In the genomic region with DNA sequence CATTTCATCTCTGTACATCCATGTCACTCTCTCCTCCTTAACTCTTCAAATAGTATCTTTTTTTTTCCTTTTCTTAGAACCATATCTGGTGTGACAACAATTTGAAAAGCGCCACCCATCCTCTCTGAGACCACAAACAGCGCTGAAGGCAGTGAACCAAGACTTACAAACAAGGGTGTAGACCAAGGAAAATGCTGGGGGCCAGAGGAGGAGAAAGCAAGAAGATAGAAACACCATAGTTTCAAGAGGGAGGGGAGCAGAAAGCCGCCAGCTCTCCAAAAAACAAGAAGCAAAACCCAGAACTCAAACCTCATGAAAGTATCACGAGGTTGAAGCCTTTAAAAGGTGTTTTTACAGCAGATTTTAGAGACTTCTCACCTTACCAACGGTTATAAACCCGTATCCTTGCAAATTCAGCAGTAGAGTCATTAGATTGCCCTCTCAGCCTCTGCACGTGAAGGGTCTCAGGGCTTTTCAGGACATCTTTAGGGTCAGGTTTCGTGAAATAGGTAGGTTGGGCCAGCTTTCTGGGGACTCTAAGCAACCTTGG, we compare ENCODE assay signal across 9 cellular contexts. TPM values are rescaled to one million over a fixed set of nuclear protein-coding genes. Genes with fewer than 3 reads are reported as not detected.
A peak's percentile ranks its signal among the peaks of the same experiment; 100 is the strongest.
DNase-seq lines count a peak whose midpoint lies in the region; ATAC-seq and TF ChIP-seq lines count a peak whose summit lies in the region.
"Had no signal": no experiment of that assay in that cellular context is flagged by ENCODE, and none has a peak within 500 bp of the region (broad histone marks: within the 10 kb centered on the region; RNA-seq: fewer than 3 reads in every experiment).

No MANE protein-coding gene starts in this region.

- POLR2A ChIA-PET in Caco-2 (lab: Charles Lee), result no interaction called here

- TF ChIP-seq CTCF in Peyer's patch (IDR thresholded peaks at IDR 0.05) (no peak), Caco-2 (IDR thresholded peaks at IDR 0.05; ENCODE audit: insufficient read depth in 1 of 2, low read depth in 1 of 2, low read length in 1 of 2, severe bottlenecking in 1 of 2, unreplicated experiment in 1 of 2) (no peak)

- intact Hi-C loops in Caco-2 (cut with micrococcal nuclease; ENCODE audit: unreplicated experiment), result no loop called here

- no peak overlapping the region for H3K4me3 ChIP-seq in Peyer's patch
- no peak overlapping the region for H3K4me3 ChIP-seq in Caco-2 (ENCODE audit: low read depth, low read length)

- H3K9me3 ChIP-seq in Peyer's patch (peaks cover 0 to 9% (median under 1%) of the 10 kb centered on the region in 4 donors), Caco-2 (peaks cover 9% of the 10 kb centered on the region; the same call in 1 of the 2 replicates)

- peaks cover 30 to 48% of the 10 kb centered on the region in 2 donors for H3K36me3 Mint-ChIP-seq in stimulated activated naive B cell treated with anti-CD40 and anti-IgM and Interleukin-4, amounts not matched to agents 10 μg/mL and 1 μg/mL and 100 μg/mL, for 72 hours
- no peaks in the 10 kb centered on the region for H3K36me3 Mint-ChIP-seq in Caco-2 (ENCODE audit: insufficient read depth, unreplicated experiment)

- DNase-seq in activated CD4-positive, alpha-beta T cell treated with anti-CD3 and anti-CD28 coated beads, Interleukin-2, amount 50 U/mL, for 1 hour, result peak; percentile 37
- DNase-seq in activated CD4-positive, alpha-beta T cell treated with anti-CD3 and anti-CD28 coated beads for 1 hour, result no peak
- DNase-seq in Peyer's patch (peak in 2 of 3 donors; percentile 86 to 87), superior temporal gyrus (ENCODE audit: extremely low spot score) (no peak), occipital lobe (lab: John Stamatoyannopoulos, UW) (no peak), Caco-2 (no peak)
- DNase-seq in stimulated activated naive B cell treated with anti-CD40 and anti-IgM and Interleukin-4, amounts not matched to agents 10 μg/mL and 1 μg/mL and 100 μg/mL, for 72 hours, result peak; percentile 71

- H3K27ac ChIP-seq in Peyer's patch, result peak overlapping the region in 2 of 4 donors; percentile 65 to 79

- CTCF ChIA-PET in Caco-2 (lab: Charles Lee), result no interaction called here

- ATAC-seq in HG02852 (IDR thresholded peaks at IDR 0.05; ENCODE audit: unreplicated experiment), result peak; percentile 90
- peak; percentile 91 to 96 for ATAC-seq in stimulated activated naive B cell treated with anti-CD40 and anti-IgM and Interleukin-4, amounts not matched to agents 10 μg/mL and 1 μg/mL and 100 μg/mL, for 72 hours (replicated peaks)

- peaks cover 14 to 16% of the 10 kb centered on the region in 2 donors for H3K9me3 Mint-ChIP-seq in stimulated activated naive B cell treated with anti-CD40 and anti-IgM and Interleukin-4, amounts not matched to agents 10 μg/mL and 1 μg/mL and 100 μg/mL, for 72 hours
- peaks cover 10% of the 10 kb centered on the region for H3K9me3 Mint-ChIP-seq in Caco-2 (ENCODE audit: unreplicated experiment)

- H3K27me3 ChIP-seq in Peyer's patch (no peaks in the 10 kb centered on the region), Caco-2 (replicated peaks; ENCODE audit: control insufficient read depth, insufficient read depth, low read length) (no peaks in the 10 kb centered on the region)

- peaks cover 0 to 24% (median 12%) of the 10 kb centered on the region in 4 donors for H3K4me1 ChIP-seq in Peyer's patch
- no peaks in the 10 kb centered on the region for H3K4me1 ChIP-seq in Caco-2

- no peaks in the 10 kb centered on the region for H3K36me3 ChIP-seq in Peyer's patch
- no peaks in the 10 kb centered on the region for H3K36me3 ChIP-seq in Caco-2 (ENCODE audit: control insufficient read depth, insufficient read depth, low read length)

- H3K4me1 Mint-ChIP-seq in stimulated activated naive B cell treated with anti-CD40 and anti-IgM and Interleukin-4, amounts not matched to agents 10 μg/mL and 1 μg/mL and 100 μg/mL, for 72 hours, result peaks cover 49 to 79% of the 10 kb centered on the region in 2 donors
- H3K4me1 Mint-ChIP-seq in Caco-2 (ENCODE audit: low read depth, unreplicated experiment), result no peaks in the 10 kb centered on the region
- H3K4me1 Mint-ChIP-seq: nephron had no signal

- no TSS peak for BruUV-seq in Caco-2 (replicated peaks; lab: Mats Ljungman, UMichigan)

- peak overlapping the region; percentile 67 to 70 for H3K4me3 Mint-ChIP-seq in stimulated activated naive B cell treated with anti-CD40 and anti-IgM and Interleukin-4, amounts not matched to agents 10 μg/mL and 1 μg/mL and 100 μg/mL, for 72 hours
- no peak overlapping the region for H3K4me3 Mint-ChIP-seq in Caco-2 (ENCODE audit: unreplicated experiment)
- H3K4me3 Mint-ChIP-seq: nephron had no signal

- no peaks in the 10 kb centered on the region for H3K27me3 Mint-ChIP-seq in stimulated activated naive B cell treated with anti-CD40 and anti-IgM and Interleukin-4, amounts not matched to agents 10 μg/mL and 1 μg/mL and 100 μg/mL, for 72 hours
- peaks cover 6% of the 10 kb centered on the region for H3K27me3 Mint-ChIP-seq in Caco-2 (ENCODE audit: insufficient read depth, unreplicated experiment)

- TF ChIP-seq POLR2A in Peyer's patch (IDR thresholded peaks at IDR 0.05), result no peak

- H3K27ac Mint-ChIP-seq in stimulated activated naive B cell treated with anti-CD40 and anti-IgM and Interleukin-4, amounts not matched to agents 10 μg/mL and 1 μg/mL and 100 μg/mL, for 72 hours, result peak overlapping the region; percentile 91
- no peak overlapping the region for H3K27ac Mint-ChIP-seq in Caco-2 (ENCODE audit: unreplicated experiment)
- H3K27ac Mint-ChIP-seq: nephron had no signal

RNA-seq across cellular contexts. Expression of a gene that starts 13.3 kb away (rescaled TPM):
- total RNA-seq in Peyer's patch, result 100 to 1,000 TPM in 1 of 4 donors, 1 to 10 TPM in 3; 3.7 to 112 (median 6.1) TPM
- total RNA-seq in occipital lobe, result 17.8 TPM
- total RNA-seq in Caco-2 (2022), result 0.64 and 0.86 TPM in 2 replicates

Comparison
In these comparisons a context has a peak if more than half of its experiments do, and no peak if none do; other contexts are left out.
1. DNase-seq: peak in activated CD4-positive, alpha-beta T cell treated with anti-CD3 and anti-CD28 coated beads, Interleukin-2, amount 50 U/mL, for 1 hour (single experiment), Peyer's patch (2 of 3) and stimulated activated naive B cell treated with anti-CD40 and anti-IgM and Interleukin-4, amounts not matched to agents 10 μg/mL and 1 μg/mL and 100 μg/mL, for 72 hours (single experiment); none in activated CD4-positive, alpha-beta T cell treated with anti-CD3 and anti-CD28 coated beads for 1 hour (single experiment), superior temporal gyrus (single experiment), occipital lobe (single experiment) and Caco-2 (0 of 2).